8 cellular contexts compared by ENCODE assay signal in genomic region chrX:110001702-110002299, GRCh38. TPM values are rescaled to one million over a fixed set of nuclear protein-coding genes. Genes with fewer than 3 reads are reported as not detected.
DNase-seq lines count a peak whose midpoint lies in the region; ATAC-seq and TF ChIP-seq lines count a peak whose summit lies in the region.

No MANE protein-coding gene starts in this region.

- H2BK5ac ChIP-seq in mesendoderm (ENCODE audit: low read length) = no peak overlapping the region

- no peak overlapping the region for H2AK5ac ChIP-seq in mesendoderm (ENCODE audit: low read length)

- no peak overlapping the region for H4K5ac ChIP-seq in mesendoderm (ENCODE audit: low read length)

- no peaks in the 10 kb centered on the region for H3K36me3 ChIP-seq in mesendoderm (ENCODE audit: control insufficient read depth, insufficient read depth, low read length)

- no peak overlapping the region for H3K4ac ChIP-seq in mesendoderm (ENCODE audit: low read depth, low read length)

- no peaks in the 10 kb centered on the region for H3K79me1 ChIP-seq in mesendoderm (ENCODE audit: low read length)

- H3K27ac ChIP-seq in angular gyrus (ENCODE audit: low read depth, low read length) = peak overlapping the region; percentile 82
- H3K27ac ChIP-seq in mesendoderm (ENCODE audit: low read depth, low read length) = no peak overlapping the region

- peak overlapping the region; percentile 51 for H3K9ac ChIP-seq in mesendoderm (ENCODE audit: low read length)

- peak; percentile 12 for ATAC-seq in HG02642 (IDR thresholded peaks at IDR 0.05; ENCODE audit: poor library complexity, unreplicated experiment)
- no peak for ATAC-seq in HG02970 (IDR thresholded peaks at IDR 0.05; ENCODE audit: low FRiP score, unreplicated experiment)

- no peaks in the 10 kb centered on the region for H3K27me3 ChIP-seq in mesendoderm (ENCODE audit: insufficient read depth, low read length, poor library complexity)

- no peak overlapping the region for H2BK120ac ChIP-seq in mesendoderm (ENCODE audit: low read depth, low read length)

- peak overlapping the region; percentile 91 for H3K56ac ChIP-seq in mesendoderm (ENCODE audit: low read length)

- no peak overlapping the region for H2BK15ac ChIP-seq in mesendoderm (replicated peaks; ENCODE audit: low read depth)

- no peaks in the 10 kb centered on the region for H3K79me2 ChIP-seq in mesendoderm (ENCODE audit: control insufficient read depth, insufficient read depth, low read length)

- no peak overlapping the region for H3K23ac ChIP-seq in mesendoderm (ENCODE audit: low read length)

- no peaks in the 10 kb centered on the region for H3K4me1 ChIP-seq in mesendoderm (ENCODE audit: control insufficient read depth, low read depth, low read length)

- WGBS in mesendoderm (ENCODE audit: extremely low coverage, insufficient coverage, low lambda C conversion rate) = no CpG with 5 or more reads among the region's 13 CpGs

- H4K8ac ChIP-seq in mesendoderm (ENCODE audit: low read depth, low read length) = no peak overlapping the region

- TF ChIP-seq CTCF in AG10803 (conservative IDR thresholded peaks at IDR 0.05; ENCODE audit: low read length) = no peak

- peak overlapping the region; percentile 69 for H3K4me3 ChIP-seq in AG10803 (ENCODE audit: low read length)
- no peak overlapping the region for H3K4me3 ChIP-seq in mesendoderm (ENCODE audit: low read length)

- DNase-seq in AG10803 (ENCODE audit: low read depth) (no peak), mesendoderm (no peak), MV-4-11 (lab: John Stamatoyannopoulos, UW) (no peak), SHP77 treated with DMSO at 0.1 percent for 48 hours (lab: John Stamatoyannopoulos, UW) (no peak), T1000 (lab: John Stamatoyannopoulos, UW) (no peak)

- peak overlapping the region; percentile 45 for H3K18ac ChIP-seq in mesendoderm (ENCODE audit: low read length)

- no peak overlapping the region for H3K4me2 ChIP-seq in mesendoderm (ENCODE audit: low read length)

RNA-seq across cellular contexts. Expression of gene TMEM164, which starts 1.1 kb away (rescaled TPM):
- polyA plus RNA-seq in mesendoderm (2013, experiment 1 of 2) = 8.2 TPM
- polyA plus RNA-seq in mesendoderm (2013, experiment 2 of 2) = 7.6 TPM
